ENCODE assay signal across 7 cellular contexts in the genomic region with DNA sequence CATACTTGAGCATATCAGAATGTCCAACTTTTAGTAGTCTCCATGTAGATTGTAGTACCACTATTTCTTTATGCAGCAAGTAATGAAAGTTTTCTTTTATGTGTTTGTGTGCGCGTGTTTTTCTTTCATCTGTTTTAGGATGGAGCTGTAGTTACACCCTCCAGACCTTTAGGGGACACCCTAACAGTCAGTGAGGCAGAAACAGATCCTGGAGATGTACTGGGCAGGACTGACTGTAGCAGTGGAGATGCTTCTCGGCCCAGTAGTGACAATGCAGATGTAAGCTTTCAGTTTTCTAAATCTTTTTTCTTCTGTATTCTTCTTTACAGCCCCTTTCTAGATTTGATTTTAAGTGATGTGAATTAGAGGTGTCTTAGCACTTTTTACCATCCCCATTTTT.
DNase-seq lines count a peak whose midpoint lies in the region; ATAC-seq and TF ChIP-seq lines count a peak whose summit lies in the region.

No MANE protein-coding gene starts in this region.

- no peak overlapping the region for H2AFZ ChIP-seq in OCI-LY1 (ENCODE audit: low read length)

- intact Hi-C loops in dorsolateral prefrontal cortex (cut with DNase I), result no loop called here

- no peaks in the 10 kb centered on the region for H3K9me2 ChIP-seq in OCI-LY1 (ENCODE audit: low read depth, low read length)

- H3K27ac ChIP-seq in OCI-LY1 (ENCODE audit: low read depth, low read length, poor library complexity, severe bottlenecking) (peak overlapping the region; percentile 46), rectal smooth muscle tissue (ENCODE audit: low read depth, low read length) (peak overlapping the region; percentile 55), dorsolateral prefrontal cortex (peak overlapping the region in 18 of 59 donors; percentile 3 to 67 (median 18))

- H3K4me3 ChIP-seq in OCI-LY1 (ENCODE audit: low read depth, low read length, poor library complexity, severe bottlenecking) (no peak overlapping the region), rectal smooth muscle tissue (ENCODE audit: low read length) (no peak overlapping the region), dorsolateral prefrontal cortex (no peak overlapping the region)

- DNase-seq in erythroblast (lab: John Stamatoyannopoulos, UW) (peak; percentile 33 to 52), retina (no peak), dorsolateral prefrontal cortex (no peak)

- H3K4me2 ChIP-seq in OCI-LY1 (ENCODE audit: low read length), result no peak overlapping the region; the same call in 1 of the 2 replicates

- H3K27me3 ChIP-seq in OCI-LY1 (ENCODE audit: insufficient read depth, low read length) (no peaks in the 10 kb centered on the region), rectal smooth muscle tissue (ENCODE audit: control insufficient read depth, insufficient read depth, low read length) (no peaks in the 10 kb centered on the region), dorsolateral prefrontal cortex (no peaks in the 10 kb centered on the region)

- H3K4me1 ChIP-seq in OCI-LY1 (ENCODE audit: insufficient read depth, low read length, severe bottlenecking), result peaks cover 11% of the 10 kb centered on the region
- peaks cover 9% of the 10 kb centered on the region for H3K4me1 ChIP-seq in rectal smooth muscle tissue (ENCODE audit: control insufficient read depth, insufficient read depth, low read length)

- H4K20me1 ChIP-seq in OCI-LY1 (ENCODE audit: insufficient read depth, low read length), result no peaks in the 10 kb centered on the region

- H3K9me3 ChIP-seq in OCI-LY1 (ENCODE audit: low read length), result no peaks in the 10 kb centered on the region

- no peak for TF ChIP-seq POLR2A in erythroblast (IDR thresholded peaks at IDR 0.05; ENCODE audit: low read length)

- no peaks in the 10 kb centered on the region for H3K79me2 ChIP-seq in OCI-LY1 (ENCODE audit: insufficient read depth, low read length)

- H3F3A ChIP-seq in OCI-LY1 (ENCODE audit: insufficient read depth, low read length), result no peaks in the 10 kb centered on the region

- no peak overlapping the region for H3K9ac ChIP-seq in OCI-LY1 (ENCODE audit: low read length)
- H3K9ac ChIP-seq in rectal smooth muscle tissue (ENCODE audit: low read length), result no peak overlapping the region

- H3K36me3 ChIP-seq in OCI-LY1 (ENCODE audit: insufficient read depth, low read length), result no peaks in the 10 kb centered on the region
- no peaks in the 10 kb centered on the region for H3K36me3 ChIP-seq in rectal smooth muscle tissue (ENCODE audit: control insufficient read depth, insufficient read depth, low read length)

- ATAC-seq in GM18873 (IDR thresholded peaks at IDR 0.05; ENCODE audit: low FRiP score, unreplicated experiment), result no peak

- peak; percentile 21; the same call in 1 of the 2 replicates for TF ChIP-seq CTCF in GM12874 (IDR thresholded peaks at IDR 0.05; ENCODE audit: insufficient read depth, low read depth, low read length)
- no peak for TF ChIP-seq CTCF in OCI-LY1 (IDR thresholded peaks at IDR 0.05; ENCODE audit: low read length)
- TF ChIP-seq CTCF in dorsolateral prefrontal cortex (IDR thresholded peaks at IDR 0.05 in 54 of 56, conservative IDR thresholded peaks at IDR 0.05 in 2 of 56; ENCODE audit: low read depth in 1 of 56, partially characterized antibody in 56 of 56), result peak in 3 of 56 donors; percentile 4 to 27 (median 8)

Comparison
In these comparisons a context has a peak if more than half of its experiments do, and no peak if none do; other contexts are left out.
1. DNase-seq: peak in erythroblast (2 of 2); none in retina (single experiment) and dorsolateral prefrontal cortex (0 of 10).